21 cellular contexts compared by ENCODE assay signal in the genomic region with DNA sequence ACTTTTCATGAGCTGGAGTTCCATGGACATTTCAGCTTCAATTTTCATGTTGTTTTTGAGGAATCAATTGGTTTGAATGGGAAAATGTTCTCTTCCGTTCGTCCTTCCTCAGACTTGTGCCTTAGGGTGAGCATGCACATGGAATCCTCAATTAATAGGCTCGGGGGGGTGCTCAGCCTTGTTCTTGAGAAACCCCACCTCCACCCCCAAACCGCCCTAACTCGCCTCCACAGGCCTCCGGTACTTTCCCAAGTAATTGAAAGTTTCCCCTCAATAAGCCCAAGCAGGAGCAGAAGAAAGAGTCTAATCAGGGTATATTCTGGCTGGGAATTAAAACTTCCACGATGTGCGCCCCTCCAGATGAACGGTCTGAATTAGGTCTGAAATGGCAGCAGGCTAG.
DNase-seq lines count a peak whose midpoint lies in the region; ATAC-seq, FAIRE-seq and TF ChIP-seq lines count a peak whose summit lies in the region.
"Had no signal": no experiment of that assay in that cellular context is flagged by ENCODE, and none has a peak within 500 bp of the region (broad histone marks: within the 10 kb centered on the region; RNA-seq: fewer than 3 reads in every experiment).

No MANE protein-coding gene starts in this region.

- H3K36me3 ChIP-seq in BLaER1 = no peaks in the 10 kb centered on the region
- H3K36me3 ChIP-seq in H1 (ENCODE audit: control insufficient read depth in 2 of 4, insufficient read depth in 4 of 4, low read length in 3 of 4) = no peaks in the 10 kb centered on the region
- H3K36me3 ChIP-seq in neural cell (ENCODE audit: insufficient read depth, low read length) = no peaks in the 10 kb centered on the region
- H3K36me3 ChIP-seq in neuronal stem cell (replicated peaks in 1 of 2; ENCODE audit: control insufficient read depth in 2 of 2, insufficient read depth in 2 of 2, low read length in 2 of 2) = no peaks in the 10 kb centered on the region
- H3K36me3 ChIP-seq in right lobe of liver = no peaks in the 10 kb centered on the region

- no peak overlapping the region for H2BK120ac ChIP-seq in H1 (replicated peaks; ENCODE audit: low read depth, low read length)
- no peak overlapping the region for H2BK120ac ChIP-seq in neuronal stem cell (ENCODE audit: low read depth, low read length)

- peak overlapping the region; percentile 31; the same call in 1 of the 2 replicates for H3K4me2 ChIP-seq in BLaER1
- no peak overlapping the region for H3K4me2 ChIP-seq in H1 (ENCODE audit: insufficient read depth in 1 of 2, low read depth in 2 of 2, low read length in 2 of 2)
- no peak overlapping the region for H3K4me2 ChIP-seq in neural cell (ENCODE audit: low read length)
- no peak overlapping the region for H3K4me2 ChIP-seq in neuronal stem cell (ENCODE audit: insufficient read depth, low read length, poor library complexity, severe bottlenecking)
- H3K4me2 ChIP-seq: A549 had no signal

- H3K18ac ChIP-seq in H1 (ENCODE audit: extremely low read depth, low read length) (no peak overlapping the region; the same call in 1 of the 2 replicates), neuronal stem cell (ENCODE audit: low read length) (no peak overlapping the region)

- H2BK15ac ChIP-seq in H1 (ENCODE audit: low read length) (peak overlapping the region; percentile 5; the same call in 1 of the 2 replicates), neuronal stem cell (ENCODE audit: low read length) (peak overlapping the region; percentile 25)

- H2BK5ac ChIP-seq in H1 (ENCODE audit: low read depth, low read length) = no peak overlapping the region; the same call in 1 of the 2 replicates
- H2BK5ac ChIP-seq in neuronal stem cell (ENCODE audit: low read length) = no peak overlapping the region

- H3K4me1 ChIP-seq in BLaER1 (peaks cover 8% of the 10 kb centered on the region), H1 (replicated peaks in 1 of 4; ENCODE audit: control insufficient read depth in 3 of 4, insufficient read depth in 4 of 4, low read length in 3 of 4) (peaks cover 0 to 7% (median 5%) of the 10 kb centered on the region in 4 experiments; a peak in 3 of 7 replicates), neuronal stem cell (ENCODE audit: control insufficient read depth in 2 of 2, insufficient read depth in 1 of 2, low read depth in 1 of 2, low read length in 2 of 2) (peaks cover 6 to 7% of the 10 kb centered on the region in 2 donors), right lobe of liver (no peaks in the 10 kb centered on the region)
- H3K4me1 ChIP-seq: A549 had no signal

- H3K14ac ChIP-seq in H1 (ENCODE audit: insufficient read length) = no peak overlapping the region
- no peak overlapping the region for H3K14ac ChIP-seq in neuronal stem cell (ENCODE audit: low read length)

- intact Hi-C loops in right lobe of liver (cut with DNase I) = no loop called here

- no peak overlapping the region for H4K91ac ChIP-seq in H1 (replicated peaks; ENCODE audit: insufficient read length, low read length)
- no peak overlapping the region for H4K91ac ChIP-seq in neuronal stem cell (ENCODE audit: low read depth, low read length, poor library complexity)

- no peak for FAIRE-seq in H1 (lab: Jason Lieb, UNC)
- FAIRE-seq: A549, G401.6, GM12891 had no signal

- TF ChIP-seq EP300 in H1 (IDR thresholded peaks at IDR 0.05; ENCODE audit: borderline replicate concordance in 1 of 2, low read depth in 2 of 2, low read length in 2 of 2) (no peak), neural cell (conservative IDR thresholded peaks at IDR 0.05; ENCODE audit: poor library complexity, severe bottlenecking) (no peak)

- H2BK12ac ChIP-seq in H1 (ENCODE audit: low read depth, low read length) (no peak overlapping the region), neuronal stem cell (ENCODE audit: low read length) (no peak overlapping the region)

- H3K23me2 ChIP-seq in H1 (ENCODE audit: low read depth, low read length) = no peaks in the 10 kb centered on the region

- H3K9ac ChIP-seq in BLaER1 (no peak overlapping the region), H1 (replicated peaks in 1 of 4; ENCODE audit: extremely low read depth in 1 of 4, low read depth in 3 of 4, low read length in 3 of 4) (no peak overlapping the region), neural cell (ENCODE audit: low read length) (no peak overlapping the region), neuronal stem cell (ENCODE audit: low read depth, low read length, poor library complexity) (no peak overlapping the region)

- TF ChIP-seq CTCF in H1 (IDR thresholded peaks at IDR 0.05; ENCODE audit: control extremely low read depth in 1 of 3, insufficient read depth in 1 of 3, low read depth in 1 of 3, low read length in 3 of 3) (no peak), neural cell (IDR thresholded peaks at IDR 0.05; ENCODE audit: poor library complexity, severe bottlenecking) (no peak), right lobe of liver (IDR thresholded peaks at IDR 0.05) (no peak)

- no peak for ATAC-seq in GM19455 (IDR thresholded peaks at IDR 0.05; ENCODE audit: unreplicated experiment)
- ATAC-seq in right lobe of liver = no peak
- ATAC-seq: A549 had no signal

- 89% methylated on average over 9 of the region's 9 CpGs; no CpG with 5 or more reads in 1 of the 2 experiments for WGBS in H1 (ENCODE audit: extremely low coverage in 1 of 2, insufficient coverage in 1 of 2, insufficient read length in 1 of 2, insufficient replicate concordance in 2 of 2, low coverage in 1 of 2, low lambda C conversion rate in 2 of 2, missing lambda C conversion rate in 1 of 2), 2 experiments
- no CpG with 5 or more reads among the region's 9 CpGs for WGBS in neuronal stem cell (ENCODE audit: extremely low coverage in 2 of 2, insufficient read length in 2 of 2, insufficient replicate concordance in 1 of 2), 2 donors
- 78% methylated on average over 9 of the region's 9 CpGs for WGBS in right lobe of liver (ENCODE audit: insufficient coverage, low coverage, low lambda C conversion rate, missing lambda C conversion rate)

- H3K9me3 ChIP-seq in BLaER1 = no peaks in the 10 kb centered on the region
- H3K9me3 ChIP-seq in H1 (ENCODE audit: insufficient read depth in 2 of 2, low read depth in 1 of 2, low read length in 1 of 2) = no peaks in the 10 kb centered on the region
- no peaks in the 10 kb centered on the region for H3K9me3 ChIP-seq in neural cell (ENCODE audit: low read length)
- no peaks in the 10 kb centered on the region for H3K9me3 ChIP-seq in neuronal stem cell (replicated peaks in 1 of 2; ENCODE audit: control insufficient read depth in 2 of 2, insufficient read depth in 1 of 2, low read depth in 1 of 2, low read length in 2 of 2)
- H3K9me3 ChIP-seq in right lobe of liver = no peaks in the 10 kb centered on the region
- H3K9me3 ChIP-seq: A549 had no signal

- H3K9me2 ChIP-seq in neural cell (ENCODE audit: insufficient read depth, low read length) = no peaks in the 10 kb centered on the region

- H2AFZ ChIP-seq in H1 (ENCODE audit: low read length) (no peak overlapping the region), neural cell (ENCODE audit: low read depth, low read length) (no peak overlapping the region), neuronal stem cell (ENCODE audit: low read length) (no peak overlapping the region)

- H2AK5ac ChIP-seq in H1 (ENCODE audit: low read depth, low read length) (no peak overlapping the region), neuronal stem cell (ENCODE audit: low read depth, low read length) (no peak overlapping the region)

- H3K23ac ChIP-seq in H1 (ENCODE audit: insufficient read length) = no peak overlapping the region
- no peak overlapping the region for H3K23ac ChIP-seq in neuronal stem cell (ENCODE audit: low read depth, low read length, poor library complexity)

- no peak overlapping the region for H4K5ac ChIP-seq in H1 (ENCODE audit: insufficient read length, low read depth, low read length)

- CTCF ChIA-PET in H1 (lab: Charles Lee; ENCODE audit: partially characterized antibody) = interaction anchor here (0.6 to 3.3 kb wide), 9 partner anchors 10 to 607 kb away, joined by 3 to 9 read pairs (median 3); no protein-coding TSS in a partner anchor

- H4K8ac ChIP-seq in H1 (ENCODE audit: extremely low read depth, insufficient read depth, low read length) (no peak overlapping the region), neuronal stem cell (ENCODE audit: low read depth, low read length) (no peak overlapping the region)

- DNase-seq in H1 (ENCODE audit: low read depth in 1 of 2, low spot score in 2 of 2) (no peak), neuronal stem cell (ENCODE audit: low spot score) (no peak), DMS79 treated with DMSO at 0.1 percent for 48 hours (lab: John Stamatoyannopoulos, UW) (no peak), right lobe of liver (no peak)
- DNase-seq: AML-193; C1 segment of cervical spinal cord; CD4-positive, alpha-beta memory T cell; CD4-positive, CD25-positive, alpha-beta regulatory T cell; CD8-positive, alpha-beta memory T cell; COR-L47; DMS 273 treated with DMSO at 0.1 percent for 48 hours; DMS153; DMS79; GF-D8 had no signal

- no peaks in the 10 kb centered on the region for H3F3A ChIP-seq in neural cell (ENCODE audit: insufficient read depth, low read length, poor library complexity, severe bottlenecking)

- TF ChIP-seq RAD21 in H1 (IDR thresholded peaks at IDR 0.05 in 1 of 2, conservative IDR thresholded peaks at IDR 0.05 in 1 of 2; ENCODE audit: low read depth in 2 of 2, low read length in 2 of 2) (no peak), neural cell (conservative IDR thresholded peaks at IDR 0.05) (no peak)

- no peaks in the 10 kb centered on the region for H3K79me1 ChIP-seq in H1 (ENCODE audit: low read depth, low read length)
- H3K79me1 ChIP-seq in neuronal stem cell (ENCODE audit: low read depth, low read length) = no peaks in the 10 kb centered on the region

- H3K27me3 ChIP-seq in BLaER1 (no peaks in the 10 kb centered on the region), H1 (replicated peaks in 1 of 4; ENCODE audit: control insufficient read depth in 3 of 4, extremely low read depth in 1 of 4, insufficient read depth in 3 of 4, low read length in 3 of 4) (no peaks in the 10 kb centered on the region), neural cell (ENCODE audit: insufficient read depth, low read depth, low read length) (no peaks in the 10 kb centered on the region), neuronal stem cell (ENCODE audit: control insufficient read depth in 3 of 3, insufficient read depth in 3 of 3, low read depth in 1 of 3, low read length in 3 of 3) (no peaks in the 10 kb centered on the region), right lobe of liver (no peaks in the 10 kb centered on the region)

- H3K27ac ChIP-seq in BLaER1 (no peak overlapping the region), H1 (ENCODE audit: low read depth, low read length) (no peak overlapping the region), neural cell (ENCODE audit: low read length) (no peak overlapping the region), neuronal stem cell (replicated peaks; ENCODE audit: low read length) (peak overlapping the region; percentile 6), right lobe of liver (no peak overlapping the region)
- H3K27ac ChIP-seq: 22Rv1, A549 had no signal

- H3K4ac ChIP-seq in H1 (replicated peaks; ENCODE audit: insufficient read length, low read depth, low read length) (no peak overlapping the region), neuronal stem cell (ENCODE audit: low read length) (no peak overlapping the region)

- TF ChIP-seq POLR2A in H1 (IDR thresholded peaks at IDR 0.05; ENCODE audit: control extremely low read depth in 1 of 2, low read depth in 2 of 2, low read length in 2 of 2) (no peak), right lobe of liver (IDR thresholded peaks at IDR 0.05) (no peak)

- no peak overlapping the region for H3K56ac ChIP-seq in H1 (replicated peaks; ENCODE audit: insufficient read length, low read depth, low read length)

- H3K4me3 ChIP-seq in BLaER1 = no peak overlapping the region
- no peak overlapping the region; a peak in 1 of 8 replicates for H3K4me3 ChIP-seq in H1 (ENCODE audit: extremely low read depth in 1 of 4, insufficient read depth in 2 of 4, low read depth in 3 of 4, low read length in 4 of 4)
- peak overlapping the region; percentile 7 for H3K4me3 ChIP-seq in neural cell (ENCODE audit: low read length)
- no peak overlapping the region for H3K4me3 ChIP-seq in neuronal stem cell (ENCODE audit: low read length in 2 of 2)
- no peak overlapping the region for H3K4me3 ChIP-seq in right lobe of liver
- H3K4me3 ChIP-seq: A549 had no signal

- H3K79me2 ChIP-seq in H1 (ENCODE audit: control insufficient read depth in 1 of 2, insufficient read depth in 2 of 2, low read length in 2 of 2) (no peaks in the 10 kb centered on the region), neural cell (replicated peaks; ENCODE audit: insufficient read depth, low read length) (no peaks in the 10 kb centered on the region)

- POLR2A ChIA-PET in H1 (lab: Charles Lee; ENCODE audit: partially characterized antibody) = no interaction called here

- H4K20me1 ChIP-seq in BLaER1 (no peaks in the 10 kb centered on the region), H1 (replicated peaks in 1 of 2; ENCODE audit: control insufficient read depth in 1 of 2, insufficient read depth in 2 of 2, low read length in 2 of 2) (no peaks in the 10 kb centered on the region), neural cell (ENCODE audit: insufficient read depth) (no peaks in the 10 kb centered on the region)

- no peak overlapping the region for H2BK20ac ChIP-seq in H1 (ENCODE audit: low read length)
